1 cellular context compared by ENCODE assay signal in the genomic region with DNA sequence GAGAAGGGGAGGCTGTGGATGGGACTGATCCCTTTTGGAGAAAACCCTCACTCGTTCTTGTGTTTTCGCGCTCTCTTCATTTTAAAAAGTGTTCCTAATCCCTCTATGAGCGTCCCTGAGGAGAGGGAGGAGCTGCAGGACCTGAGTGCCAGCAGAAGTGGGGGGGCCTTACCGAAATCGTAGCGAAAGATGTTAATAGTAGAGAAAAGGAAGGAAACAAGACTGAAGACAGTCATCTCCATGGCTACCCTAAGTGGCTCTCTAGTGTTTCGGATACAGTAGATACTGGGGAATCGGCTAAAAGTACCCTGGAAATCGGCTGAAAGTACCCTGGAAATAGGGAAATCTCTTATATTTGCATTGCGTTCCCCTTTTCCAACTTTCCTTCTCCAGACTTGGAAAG.
TF ChIP-seq lines count a peak whose summit lies in the region.

No MANE protein-coding gene starts in this region.

TF ChIP-seq in H1, 55 proteins besides CTCF, POLR2A, EP300 and RAD21:
- TF ChIP-seq SIX5 (IDR thresholded peaks at IDR 0.05; ENCODE audit: low read depth, low read length) (no peak), RBBP5 (IDR thresholded peaks at IDR 0.05; ENCODE audit: borderline replicate concordance, low read depth, low read length) (no peak; the same call in 1 of the 2 replicates), ASH2L (IDR thresholded peaks at IDR 0.05; ENCODE audit: low read length) (no peak)
